In the genomic region with DNA sequence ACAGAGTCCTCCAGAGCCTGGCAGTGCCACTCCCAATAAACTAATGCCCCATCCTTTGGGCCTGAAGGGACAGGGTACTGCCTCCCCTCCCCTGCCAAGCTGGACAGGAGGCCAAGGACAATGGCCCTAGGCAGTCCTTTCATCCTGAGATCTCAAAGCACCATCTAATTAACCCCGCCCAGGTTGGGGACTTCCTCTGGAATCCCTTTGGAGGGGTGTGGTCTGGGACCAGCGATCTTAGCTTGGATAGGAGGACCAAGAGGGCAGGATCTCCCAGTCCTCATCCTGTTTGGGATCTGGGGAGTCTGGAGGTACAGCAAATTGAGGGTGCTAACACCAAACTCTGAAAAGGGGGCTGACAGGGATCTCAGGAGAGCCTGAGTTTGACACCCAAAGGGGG, we compare ENCODE assay signal across 1 cellular context.
TF ChIP-seq lines count a peak whose summit lies in the region.

No MANE protein-coding gene starts in this region.

TF ChIP-seq in H1, 55 proteins besides CTCF, POLR2A, EP300 and RAD21:
- TF ChIP-seq CREB1 (IDR thresholded peaks at IDR 0.05) (no peak), EGR1 (IDR thresholded peaks at IDR 0.05; ENCODE audit: borderline replicate concordance, low read depth, low read length) (no peak), KDM4A (IDR thresholded peaks at IDR 0.05; ENCODE audit: low read depth, low read length, severe bottlenecking) (no peak), FOSL1 (IDR thresholded peaks at IDR 0.05; ENCODE audit: insufficient read depth, low read depth, low read length) (no peak), ASH2L (IDR thresholded peaks at IDR 0.05; ENCODE audit: low read length) (no peak)
- TF ChIP-seq, protein P1, sequence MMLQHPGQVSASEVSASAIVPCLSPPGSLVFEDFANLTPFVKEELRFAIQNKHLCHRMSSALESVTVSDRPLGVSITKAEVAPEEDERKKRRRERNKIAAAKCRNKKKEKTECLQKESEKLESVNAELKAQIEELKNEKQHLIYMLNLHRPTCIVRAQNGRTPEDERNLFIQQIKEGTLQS (IDR thresholded peaks at IDR 0.05; ENCODE audit: insufficient read depth, low read depth, low read length), result no peak
